27 cellular contexts compared by ENCODE assay signal in genomic region chr19:18904334-18905057, GRCh38. TPM values are rescaled to one million over a fixed set of nuclear protein-coding genes. Genes with fewer than 3 reads are reported as not detected.
DNase-seq lines count a peak whose midpoint lies in the region; TF ChIP-seq lines count a peak whose summit lies in the region.
"Had no signal": no experiment of that assay in that cellular context is flagged by ENCODE, and none has a peak within 500 bp of the region (broad histone marks: within the 10 kb centered on the region; RNA-seq: fewer than 3 reads in every experiment).

No MANE protein-coding gene starts in this region.

- H3K36me3 ChIP-seq in prostate gland, result peaks cover 0 to 10% of the 10 kb centered on the region in 2 donors

- H3K27me3 ChIP-seq in prostate gland (replicated peaks; ENCODE audit: insufficient read depth), result no peaks in the 10 kb centered on the region
- H3K27me3 ChIP-seq: BLaER1 had no signal

- TF ChIP-seq POLR2A in prostate gland (IDR thresholded peaks at IDR 0.05), result no peak

- in situ Hi-C loops in G401 (cut with HindIII; ENCODE audit: low sequenced_read_pairs), result no loop called here

- WGBS in prostate gland, result 86% methylated on average over 25 of the region's 25 CpGs

- TF ChIP-seq CTCF in prostate gland (IDR thresholded peaks at IDR 0.05), result no peak

- intact Hi-C loops in prostate gland (cut with DNase I) (no loop called here), cardiac septum (cut with DNase I) (no loop called here)

- no peak overlapping the region for H3K4me3 ChIP-seq in prostate gland
- H3K4me3 ChIP-seq: BLaER1, lung had no signal

- peak; percentile 38 for DNase-seq in G401 (ENCODE audit: low spot score)
- DNase-seq in medulla oblongata (ENCODE audit: extremely low spot score), result peak; percentile 85
- DNase-seq in substantia nigra (lab: John Stamatoyannopoulos, UW), result peak in 41 of 49 donors; percentile 10 to 89 (median 66)
- DNase-seq in NCI-H748 (lab: John Stamatoyannopoulos, UW; ENCODE audit: unreplicated experiment), result no peak
- DNase-seq in prostate gland (ENCODE audit: low spot score), result no peak
- DNase-seq in cardiac septum (ENCODE audit: low spot score), result no peak
- no peak for DNase-seq in cortex of kidney (lab: John Stamatoyannopoulos, UW)
- DNase-seq: ACHN; activated CD4-positive, alpha-beta T cell treated with anti-CD3 and anti-CD28 coated beads for 48 hours; activated CD8-positive, alpha-beta memory T cell treated with anti-CD3 and anti-CD28 coated beads for 24 hours; activated effector memory CD4-positive, alpha-beta T cell treated with anti-CD3 and anti-CD28 coated beads, Interleukin-2, amount 50 U/mL, for 16 hours; activated naive CD8-positive, alpha-beta T cell treated with anti-CD3 and anti-CD28 coated beads, Interleukin-2, amount 10 ng/mL, durations not matched to agents 7 days and 5 days; activated T-cell treated with anti-CD3 and anti-CD28 coated beads, Interleukin-2, amount 50 U/mL, for 1 hour; DMS79; effector CD4-positive, alpha-beta T cell; HCEC 1CT; NCI-H1048; NCI-H187; NCI-H2171 treated with DMSO at 0.1 percent for 48 hours; NCI-H524; SHP77 treated with DMSO at 0.1 percent for 48 hours; stimulated activated naive CD4-positive, alpha-beta T cell treated with Interleukin-2 at 50 U/mL for 16 hours; T-helper 9 cell; WERI-Rb-1 had no signal

- H3K9me3 ChIP-seq in prostate gland, result no peaks in the 10 kb centered on the region
- H3K9me3 ChIP-seq: BLaER1 had no signal

- H3K27ac ChIP-seq in cingulate gyrus (ENCODE audit: low read depth, low read length) (peak overlapping the region; percentile 93), substantia nigra (ENCODE audit: low read depth, low read length, poor library complexity, severe bottlenecking) (peak overlapping the region; percentile 47), prostate gland (no peak overlapping the region)
- H3K27ac ChIP-seq: BLaER1, WERI-Rb-1 had no signal

- no peaks in the 10 kb centered on the region for H3K4me1 ChIP-seq in prostate gland (replicated peaks)

RNA-seq across cellular contexts. Expression of gene CERS1, which starts 8.5 kb away (rescaled TPM):
- 10.5 and 13.1 TPM in 2 replicates for total RNA-seq in G401 (2014; rRNA removed; shearing (Covaris generic))
- 10 to 100 TPM in 1 of 2 donors, not detected in 1; 38.7 TPM for total RNA-seq in prostate gland
- total RNA-seq in cardiac septum, result 1.8 TPM
- total RNA-seq: activated naive CD8-positive, alpha-beta T cell treated with anti-CD3 and anti-CD28 coated beads, Interleukin-2, amount 10 ng/mL, durations not matched to agents 7 days and 5 days had no signal

RNA-seq across cellular contexts. Expression of gene COPE, which starts 14.7 kb away (rescaled TPM):
- 410 and 516 TPM in 2 replicates for total RNA-seq in G401 (2014; rRNA removed; shearing (Covaris generic))
- total RNA-seq in prostate gland (100 to 1,000 TPM; 402 to 553 TPM), cardiac septum (133 TPM)

RNA-seq across cellular contexts. Expression of gene DDX49, which starts 15.0 kb away (rescaled TPM):
- total RNA-seq in G401 (2014; rRNA removed; shearing (Covaris generic)), result 64.6 and 77.8 TPM in 2 replicates
- total RNA-seq in prostate gland, result 10 to 100 TPM; 72.0 to 91.2 TPM
- 22.9 TPM for total RNA-seq in cardiac septum

RNA-seq across cellular contexts. Expression of gene HOMER3, which starts 36.5 kb away (rescaled TPM):
- total RNA-seq in G401 (2014; rRNA removed; shearing (Covaris generic)), result 25.0 and 57.7 TPM in 2 replicates
- total RNA-seq in prostate gland (10 to 100 TPM; 21.9 to 29.5 TPM), cardiac septum (15.6 TPM)

Comparison
In these comparisons a context has a peak if more than half of its experiments do, and no peak if none do; other contexts are left out.
1. DNase-seq: peak in G401 (single experiment), medulla oblongata (single experiment) and substantia nigra (41 of 49); none in NCI-H748 (single experiment), prostate gland (single experiment), cardiac septum (single experiment) and cortex of kidney (single experiment).
2. H3K27ac ChIP-seq: peak in cingulate gyrus (single experiment) and substantia nigra (single experiment); none in prostate gland (0 of 2).